ENCODE assay signal across 17 cellular contexts in genomic region chr12:24223926-24224325, GRCh38.
DNase-seq lines count a peak whose midpoint lies in the region; FAIRE-seq and TF ChIP-seq lines count a peak whose summit lies in the region.
"Had no signal": no experiment of that assay in that cellular context is flagged by ENCODE, and none has a peak within 500 bp of the region (broad histone marks: within the 10 kb centered on the region; RNA-seq: fewer than 3 reads in every experiment).

No MANE protein-coding gene starts in this region.

- 93 to 95% (median 93%) methylated on average over 9 of the region's 9 CpGs for WGBS in spleen, 5 donors

- no peaks in the 10 kb centered on the region for H3K4me1 ChIP-seq in spleen
- H3K4me1 ChIP-seq: Caco-2, HAP-1 had no signal

- no peaks in the 10 kb centered on the region for H3K27me3 ChIP-seq in spleen (replicated peaks in 1 of 7)

- DNase-seq in SK-N-DZ (ENCODE audit: low spot score): peak; percentile 73
- no peak for DNase-seq in epithelial cell of prostate (ENCODE audit: low read depth, low spot score)
- DNase-seq in left kidney (ENCODE audit: low read depth, low spot score): peak; percentile 8
- no peak for DNase-seq in GM12892 (ENCODE audit: insufficient read length)
- no peak for DNase-seq in NCI-H1436 (lab: John Stamatoyannopoulos, UW)
- DNase-seq in DMS153 (lab: John Stamatoyannopoulos, UW): no peak
- no peak for DNase-seq in spleen
- DNase-seq: AML-193; Caco-2; CD4-positive, alpha-beta T cell; DMS79; GDM1 had no signal

- no peak for FAIRE-seq in GM12892 (lab: Jason Lieb, UNC)
- FAIRE-seq: A204.1, D721Med, HepG2 had no signal

- H3K9me3 ChIP-seq in spleen: no peaks in the 10 kb centered on the region
- H3K9me3 ChIP-seq: Caco-2, HAP-1 had no signal

- intact Hi-C loops in spleen (cut with DNase I; ENCODE audit: low total_unique reads): no loop called here

- H3K4me3 ChIP-seq in spleen: no peak overlapping the region
- H3K4me3 ChIP-seq: HAP-1 had no signal

- TF ChIP-seq CTCF in spleen (IDR thresholded peaks at IDR 0.05 in 8 of 11, conservative IDR thresholded peaks at IDR 0.05 in 3 of 11): no peak

- peak overlapping the region; percentile 85 for H3K27ac ChIP-seq in epithelial cell of prostate
- H3K27ac ChIP-seq in spleen: no peak overlapping the region
- H3K27ac ChIP-seq: C4-2B had no signal

- no peaks in the 10 kb centered on the region for H3K36me3 ChIP-seq in spleen
- H3K36me3 ChIP-seq: HAP-1 had no signal

- TF ChIP-seq POLR2A in GM12892 (IDR thresholded peaks at IDR 0.05; ENCODE audit: low read depth, low read length): no peak
- TF ChIP-seq POLR2A in spleen (IDR thresholded peaks at IDR 0.05): no peak

Comparison
In these comparisons a context has a peak if more than half of its experiments do, and no peak if none do; other contexts are left out.
1. DNase-seq: peak in SK-N-DZ (single experiment) and left kidney (single experiment); none in epithelial cell of prostate (single experiment), GM12892 (single experiment), NCI-H1436 (single experiment), DMS153 (single experiment) and spleen (single experiment).